ENCODE assay signal across 9 cellular contexts in the genomic region with DNA sequence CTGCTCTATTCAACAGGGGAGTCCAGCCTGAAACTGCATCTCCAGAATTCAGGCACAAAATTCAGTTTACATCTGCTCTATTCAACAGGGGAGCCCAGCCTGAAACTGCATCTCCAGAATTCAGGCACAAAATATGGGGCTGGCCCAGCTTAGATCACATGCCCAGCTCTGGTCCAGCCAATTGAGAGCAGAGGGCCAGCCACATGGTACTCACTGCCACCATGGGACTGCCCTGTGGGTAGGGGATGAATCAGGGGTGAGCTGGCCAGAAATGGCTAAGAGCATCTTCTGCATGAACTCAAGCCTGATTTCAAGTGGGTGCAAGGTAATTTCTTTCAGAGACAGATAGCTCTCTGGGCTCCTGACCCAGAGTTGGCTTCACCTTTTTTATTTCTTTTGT.
DNase-seq lines count a peak whose midpoint lies in the region; ATAC-seq and TF ChIP-seq lines count a peak whose summit lies in the region.
"Had no signal": no experiment of that assay in that cellular context is flagged by ENCODE, and none has a peak within 500 bp of the region (broad histone marks: within the 10 kb centered on the region; RNA-seq: fewer than 3 reads in every experiment).

No MANE protein-coding gene starts in this region.

- no peaks in the 10 kb centered on the region for H3K27me3 ChIP-seq in breast epithelium

- DNase-seq in breast epithelium (ENCODE audit: low spot score in 2 of 2) (no peak), MCF 10A (ENCODE audit: unreplicated experiment) (no peak), amniotic epithelial cell (ENCODE audit: low read depth) (peak; percentile 42), mesothelial cell of epicardium (ENCODE audit: low spot score in 2 of 2, unreplicated experiment in 2 of 2) (no peak), type B pancreatic cell (ENCODE audit: extremely low spot score, unreplicated experiment) (no peak), kidney glomerular epithelial cell (lab: John Stamatoyannopoulos, UW) (no peak), NCI-H446 (lab: John Stamatoyannopoulos, UW) (no peak)
- DNase-seq: activated gamma-delta T cell treated with Interleukin-2 at 50 U/mL for 16 hours had no signal

- no peaks in the 10 kb centered on the region for H3K36me3 Mint-ChIP-seq in MCF 10A (ENCODE audit: insufficient read depth, unreplicated experiment)
- H3K36me3 Mint-ChIP-seq in mesothelial cell of epicardium: no peaks in the 10 kb centered on the region
- no peaks in the 10 kb centered on the region for H3K36me3 Mint-ChIP-seq in type B pancreatic cell

- H3K4me1 Mint-ChIP-seq in MCF 10A (ENCODE audit: insufficient read depth, unreplicated experiment) (peaks cover 24% of the 10 kb centered on the region), mesothelial cell of epicardium (peaks cover 22% of the 10 kb centered on the region), type B pancreatic cell (ENCODE audit: unreplicated experiment) (peaks cover 34% of the 10 kb centered on the region)

- H3K27ac Mint-ChIP-seq in MCF 10A (ENCODE audit: low read depth, unreplicated experiment) (no peak overlapping the region), mesothelial cell of epicardium (peak overlapping the region; percentile 50), type B pancreatic cell (no peak overlapping the region)

- H3K4me3 Mint-ChIP-seq in MCF 10A (ENCODE audit: unreplicated experiment) (no peak overlapping the region), mesothelial cell of epicardium (peak overlapping the region; percentile 70), type B pancreatic cell (peak overlapping the region; percentile 67)

- H3K9me3 ChIP-seq in breast epithelium: no peaks in the 10 kb centered on the region

- no peak overlapping the region for H3K4me3 ChIP-seq in breast epithelium

- peaks cover 0 to 6% of the 10 kb centered on the region in 2 donors for H3K4me1 ChIP-seq in breast epithelium

- TF ChIP-seq CTCF in breast epithelium (IDR thresholded peaks at IDR 0.05) (no peak), MCF 10A (IDR thresholded peaks at IDR 0.05; ENCODE audit: unreplicated experiment) (no peak), mesothelial cell of epicardium (IDR thresholded peaks at IDR 0.05; ENCODE audit: unreplicated experiment) (no peak), type B pancreatic cell (conservative IDR thresholded peaks at IDR 0.05) (no peak)

- BruUV-seq in MCF 10A (replicated peaks; lab: Mats Ljungman, UMichigan): no TSS peak

- H3K36me3 ChIP-seq in breast epithelium: no peaks in the 10 kb centered on the region

- H3K27ac ChIP-seq in breast epithelium: peak overlapping the region; percentile 88 to 89

- intact Hi-C loops in breast epithelium (cut with DNase I; ENCODE audit: low total_unique reads): loop anchor here (5.0 kb wide), 1 partner anchor 246 kb away; a partner anchor contains a TSS
- intact Hi-C loops in MCF 10A (cut with micrococcal nuclease): loop anchor here (5.0 kb wide), 1 partner anchor 246 kb away; a partner anchor contains a TSS

- CTCF ChIA-PET in MCF 10A (lab: Yijun Ruan, JAX): no interaction called here

- H3K9me3 Mint-ChIP-seq in MCF 10A (ENCODE audit: unreplicated experiment) (no peaks in the 10 kb centered on the region), mesothelial cell of epicardium (no peaks in the 10 kb centered on the region), type B pancreatic cell (peaks cover 6% of the 10 kb centered on the region)

- POLR2A ChIA-PET in MCF 10A (lab: Yijun Ruan, JAX): interaction anchor here (0.6 kb wide), 1 partner anchor 19 kb away, joined by 4 read pairs; no protein-coding TSS in a partner anchor

- no peak for ATAC-seq in HG02571 (IDR thresholded peaks at IDR 0.05; ENCODE audit: unreplicated experiment)

- H3K27me3 Mint-ChIP-seq in MCF 10A (ENCODE audit: insufficient read depth, unreplicated experiment): no peaks in the 10 kb centered on the region
- H3K27me3 Mint-ChIP-seq in mesothelial cell of epicardium (ENCODE audit: low read depth): peaks cover 2% of the 10 kb centered on the region
- peaks cover 4% of the 10 kb centered on the region for H3K27me3 Mint-ChIP-seq in type B pancreatic cell

- TF ChIP-seq POLR2A in breast epithelium (IDR thresholded peaks at IDR 0.05): no peak
